ENCODE assay signal across 8 cellular contexts in the genomic region with DNA sequence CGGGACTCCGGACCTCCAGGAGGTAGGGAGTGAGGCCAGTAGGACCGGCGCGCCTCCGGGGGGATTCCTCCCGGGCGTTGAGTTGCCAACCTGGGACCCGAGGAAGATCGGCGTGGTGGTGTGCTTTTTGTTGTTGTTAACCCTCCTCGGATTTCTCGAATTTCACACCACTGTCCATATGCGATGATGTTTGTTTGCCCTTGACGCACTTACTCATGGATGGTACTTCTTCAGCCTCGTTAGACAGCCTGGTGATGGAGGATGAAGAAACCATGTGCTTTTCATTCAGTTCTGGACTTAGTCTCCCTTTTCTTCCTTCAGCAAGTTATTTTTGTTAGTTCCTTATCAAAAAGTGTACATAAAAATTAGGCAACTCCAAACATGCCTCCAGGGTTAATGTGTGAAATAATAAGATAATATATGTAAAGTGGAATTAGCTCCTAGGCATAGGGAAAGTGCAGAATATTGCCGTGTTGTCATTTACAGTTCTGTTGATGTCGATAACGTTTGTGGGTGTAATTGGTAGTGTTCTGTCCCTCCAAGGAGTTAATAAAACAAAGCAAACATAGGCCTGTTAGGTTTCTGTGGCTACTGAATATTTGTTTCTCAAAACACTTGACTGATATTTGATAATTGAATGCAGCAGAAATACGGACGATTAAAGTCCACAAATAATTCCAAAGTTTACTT. TPM values are rescaled to one million over a fixed set of nuclear protein-coding genes. Genes with fewer than 3 reads are reported as not detected.
DNase-seq lines count a peak whose midpoint lies in the region; ATAC-seq, FAIRE-seq and TF ChIP-seq lines count a peak whose summit lies in the region.
"Not testable (repeated sequence)": the region's sequence is repeated elsewhere in the genome, so short reads cannot be mapped to it uniquely, and the experiment has no call there.

No MANE protein-coding gene starts in this region.

- H3K27me3 ChIP-seq in A673 (replicated peaks; ENCODE audit: insufficient read depth, low read depth, low read length, poor library complexity); SJSA1 (replicated peaks); adipocyte (replicated peaks; ENCODE audit: control insufficient read depth, insufficient read depth, low read length); HepG2 (ENCODE audit: control insufficient read depth in 1 of 2, insufficient read depth in 2 of 2, low read length in 2 of 2); psoas muscle (ENCODE audit: insufficient read depth in 3 of 3, low read length in 2 of 3): not testable (repeated sequence)

- peak overlapping the region; percentile 85 for H3K4me2 ChIP-seq in HepG2 (ENCODE audit: low read depth, low read length)

- intact Hi-C loops in A673 (cut with micrococcal nuclease; ENCODE audit: unreplicated experiment) = loop anchor here (10.0 kb wide), 1 partner anchor 239 kb away; a partner anchor contains a TSS
- intact Hi-C loops in HepG2 (cut with micrococcal nuclease; ENCODE audit: unreplicated experiment); psoas muscle (cut with DNase I): not testable (repeated sequence)

- WGBS in HepG2 (ENCODE audit: low lambda C conversion rate) = 4% methylated on average over 18 of the region's 21 CpGs
- WGBS in psoas muscle, 3 donors = 0% methylated on average over 21 of the region's 21 CpGs

- not testable (repeated sequence) for H3K9me3 ChIP-seq in A673 (ENCODE audit: low read depth, low read length, poor library complexity, severe bottlenecking); SJSA1 (replicated peaks); adipocyte (ENCODE audit: control insufficient read depth, low read length); HepG2 (ENCODE audit: low read length); psoas muscle

- H3K4me1 ChIP-seq in A673 (ENCODE audit: insufficient read depth, low read length, poor library complexity, severe bottlenecking) (peaks cover 13% of the 10 kb centered on the region), adipocyte (ENCODE audit: control insufficient read depth, insufficient read depth, low read length) (peaks cover 16% of the 10 kb centered on the region), HepG2 (ENCODE audit: insufficient read depth, low read length) (peaks cover 29% of the 10 kb centered on the region), psoas muscle (peaks cover 36% of the 10 kb centered on the region)
- not testable (repeated sequence) for H3K4me1 ChIP-seq in SJSA1 (replicated peaks)

- not testable (repeated sequence) for TF ChIP-seq CTCF in A673 (conservative IDR thresholded peaks at IDR 0.05; ENCODE audit: low read depth, low read length); NB4 (IDR thresholded peaks at IDR 0.05; ENCODE audit: low read depth, low read length); HepG2 (CRISPR knock-in tag; IDR thresholded peaks at IDR 0.05); psoas muscle (IDR thresholded peaks at IDR 0.05)

- peak; percentile 5 for ATAC-seq in GM19351 (IDR thresholded peaks at IDR 0.05; ENCODE audit: unreplicated experiment)
- peak; percentile 9 for ATAC-seq in esophagus mucosa
- not testable (repeated sequence) for ATAC-seq in HepG2
- peak in 2 of 4 donors; percentile 1 to 9 for ATAC-seq in psoas muscle

- H3K36me3 ChIP-seq in A673 (ENCODE audit: insufficient read depth, low read length, poor library complexity, severe bottlenecking); adipocyte (ENCODE audit: control insufficient read depth, insufficient read depth, low read length, severe bottlenecking); HepG2 (replicated peaks in 1 of 2; ENCODE audit: control insufficient read depth in 1 of 2, insufficient read depth in 2 of 2, low read length in 2 of 2); psoas muscle (ENCODE audit: insufficient read depth in 1 of 2, low read depth in 1 of 2): not testable (repeated sequence)
- peaks cover 23% of the 10 kb centered on the region for H3K36me3 ChIP-seq in SJSA1

- POLR2A ChIA-PET in A673 (lab: Charles Lee; ENCODE audit: low non-redundant PET) = interaction anchor here (0.7 kb wide), 1 partner anchor 296 kb away, joined by 3 read pairs; no protein-coding TSS in a partner anchor
- POLR2A ChIA-PET in HepG2 (lab: Yijun Ruan, JAX) = interaction anchor here (0.6 to 1.4 kb wide), 8 partner anchors 8 to 937 kb away, joined by 3 to 6 read pairs (median 4); a partner anchor contains a TSS

- not testable (repeated sequence) for TF ChIP-seq EP300 in HepG2 (IDR thresholded peaks at IDR 0.05; ENCODE audit: low read depth in 2 of 2, low read length in 2 of 2); HepG2 (CRISPR knock-in tag; IDR thresholded peaks at IDR 0.05; ENCODE audit: borderline replicate concordance)

- peak overlapping the region; percentile 99 for H3K9ac ChIP-seq in adipocyte (ENCODE audit: low read length)
- H3K9ac ChIP-seq in HepG2 (ENCODE audit: insufficient read depth, low read depth, low read length) = peak overlapping the region; percentile 100

- peak overlapping the region; percentile 87 for H3K4me3 ChIP-seq in A673 (ENCODE audit: low read depth, low read length, poor library complexity, severe bottlenecking)
- H3K4me3 ChIP-seq in NB4 (ENCODE audit: low read depth, low read length) = peak overlapping the region; percentile 94
- peak overlapping the region; percentile 100 for H3K4me3 ChIP-seq in SJSA1
- H3K4me3 ChIP-seq in adipocyte (ENCODE audit: low read length) = peak overlapping the region; percentile 90
- peak overlapping the region; percentile 89 to 99 (median 97) for H3K4me3 ChIP-seq in HepG2 (replicated peaks in 1 of 3; ENCODE audit: insufficient read depth in 1 of 3, low read depth in 2 of 3, low read length in 3 of 3)
- H3K4me3 ChIP-seq in psoas muscle = peak overlapping the region; percentile 98

- FAIRE-seq in HepG2 (lab: Jason Lieb, UNC) = not testable (repeated sequence)

- not testable (repeated sequence) for TF ChIP-seq RAD21 in HepG2 (CRISPR knock-in tag; IDR thresholded peaks at IDR 0.05)

- not testable (repeated sequence) for H2AFZ ChIP-seq in HepG2 (ENCODE audit: low read length)

- CTCF ChIA-PET in A673 (lab: Charles Lee) = interaction anchor here (0.6 kb wide), 1 partner anchor 566 kb away, joined by 3 read pairs; no protein-coding TSS in a partner anchor
- CTCF ChIA-PET in HepG2 (lab: Yijun Ruan, JAX; ENCODE audit: low intra/inter-chr PET ratio, low total read pairs) = not testable (repeated sequence)

- not testable (repeated sequence) for TF ChIP-seq POLR2A in NB4 (IDR thresholded peaks at IDR 0.05; ENCODE audit: extremely low read depth, insufficient read length); HepG2 (IDR thresholded peaks at IDR 0.05; ENCODE audit: insufficient read depth in 1 of 2, low read depth in 2 of 2, low read length in 2 of 2)

- in situ Hi-C loops in HepG2 (cut with HindIII; ENCODE audit: extremely low pct_ligation_motif_present, low pct_unique_long_range_greater_than_20kb) = not testable (repeated sequence)

- not testable (repeated sequence) for DNase-seq in A673 (ENCODE audit: low spot score); NB4 (ENCODE audit: low read depth); adipocyte (ENCODE audit: low read depth); psoas muscle
- DNase-seq in SJSA1 (ENCODE audit: low read depth in 1 of 2, low spot score in 2 of 2) (peak in 1 of 2 experiments; percentile 41), HepG2 (ENCODE audit: low spot score) (peak; percentile 21)

- peaks cover 56% of the 10 kb centered on the region for H3K79me2 ChIP-seq in HepG2 (ENCODE audit: insufficient read depth, low read length)

- H3K27ac ChIP-seq in A673 (ENCODE audit: low read depth, low read length, poor library complexity, severe bottlenecking) = peak overlapping the region; percentile 100
- peak overlapping the region; percentile 100 for H3K27ac ChIP-seq in SJSA1
- peak overlapping the region; percentile 100 for H3K27ac ChIP-seq in HepG2 (ENCODE audit: extremely low read length, insufficient read depth, low read length)
- H3K27ac ChIP-seq in psoas muscle = peak overlapping the region; percentile 98

- BruUV-seq in A673 (replicated peaks; lab: Mats Ljungman, UMichigan) = TSS peak; percentile 70
- TSS peak; percentile 76 for BruUV-seq in HepG2 (replicated peaks; lab: Mats Ljungman, UMichigan)

- H4K20me1 ChIP-seq in HepG2 (ENCODE audit: insufficient read depth, low read length) = peaks cover 18% of the 10 kb centered on the region

RNA-seq across cellular contexts. Expression of a gene that starts 0.9 kb away (rescaled TPM):
- 47.5 and 49.6 TPM in 2 replicates for total RNA-seq in A673 (2021)
- total RNA-seq in SJSA1 (2014; rRNA removed; shearing (Covaris generic)) = 14.7 and 23.0 TPM in 2 replicates
- total RNA-seq in esophagus mucosa = 25.3 TPM
- total RNA-seq in HepG2 (2016; rRNA removed; fragmentation: Illumina TruSeq; extraction: Trizol) = 15.3 and 16.5 TPM in 2 replicates
- 19.6 and 20.3 TPM in 2 replicates for total RNA-seq in HepG2 (2016; cell fraction: cytosol; rRNA removed; fragmentation: Illumina TruSeq; extraction: Trizol; ENCODE audit: low read depth)
- 14.4 and 14.8 TPM in 2 replicates for total RNA-seq in HepG2 (2016; cell fraction: insoluble cytoplasmic fraction; rRNA removed; fragmentation: Illumina TruSeq; extraction: Trizol)
- 9.8 and 10.0 TPM in 2 replicates for total RNA-seq in HepG2 (2016; cell fraction: membrane; rRNA removed; fragmentation: Illumina TruSeq; extraction: Trizol)
- 33.1 and 33.8 TPM in 2 replicates for total RNA-seq in HepG2 (2016; cell fraction: nucleus; rRNA removed; fragmentation: Illumina TruSeq; extraction: Trizol)
- polyA plus RNA-seq in HepG2 (2011; rRNA removed) = 9.2 and 10.2 TPM in 2 replicates
- polyA plus RNA-seq in HepG2 (2011; cell fraction: cytosol; rRNA removed) = 6.4 and 7.0 TPM in 2 replicates
- 25.8 and 26.9 TPM in 2 replicates for polyA plus RNA-seq in HepG2 (2011; cell fraction: nucleus; rRNA removed)
- polyA plus RNA-seq in HepG2 (2012) = 9.5 and 10.7 TPM in 2 replicates
- 0.15 and 0.16 TPM in 2 replicates for polyA plus RNA-seq in HepG2 (2016; cell fraction: cytosol; fragmentation: Illumina TruSeq; extraction: Trizol; ENCODE audit: low read depth)
- polyA plus RNA-seq in HepG2 (2016; cell fraction: insoluble cytoplasmic fraction; fragmentation: Illumina TruSeq; extraction: Trizol; ENCODE audit: low read depth) = 4.2 and 5.1 TPM in 2 replicates
- polyA plus RNA-seq in HepG2 (2016; cell fraction: membrane; fragmentation: Illumina TruSeq; extraction: Trizol; ENCODE audit: low read depth) = 0.31 and 0.43 TPM in 2 replicates
- 17.2 and 21.7 TPM in 2 replicates for polyA plus RNA-seq in HepG2 (2016; cell fraction: nucleus; fragmentation: Illumina TruSeq; extraction: Trizol; ENCODE audit: insufficient read depth, low read depth)
- polyA minus RNA-seq in HepG2 (2011; rRNA and poly(A)+ RNA removed; ENCODE audit: low replicate concordance) = 27.4 and 50.2 TPM in 2 replicates
- 12.0 and 13.7 TPM in 2 replicates for polyA minus RNA-seq in HepG2 (2011; cell fraction: cytosol; rRNA and poly(A)+ RNA removed)
- 67.2 and 85.5 TPM in 2 replicates for polyA minus RNA-seq in HepG2 (2011; cell fraction: nucleus; rRNA and poly(A)+ RNA removed)
- total RNA-seq in psoas muscle = 10 to 100 TPM; 41.6 to 52.0 (median 47.6) TPM
- polyA plus RNA-seq in psoas muscle = 10 to 100 TPM in 1 of 3 donors, 1 to 10 TPM in 2; 6.5 to 29.0 (median 7.8) TPM

RNA-seq across cellular contexts. Expression of a gene that starts 46.5 kb away (rescaled TPM):
- total RNA-seq in A673 (2021) (80.5 and 83.3 TPM in 2 replicates), esophagus mucosa (16.7 TPM), HepG2 (2016; rRNA removed; fragmentation: Illumina TruSeq; extraction: Trizol) (12.1 and 25.3 TPM in 2 replicates), psoas muscle (10 to 100 TPM in 1 of 4 donors, 1 to 10 TPM in 3; 7.6 to 15.3 (median 9.6) TPM)
- total RNA-seq in SJSA1 (2014; rRNA removed; shearing (Covaris generic)) = 15.5 and 34.0 TPM in 2 replicates
- 10.5 and 12.0 TPM in 2 replicates for total RNA-seq in HepG2 (2016; cell fraction: cytosol; rRNA removed; fragmentation: Illumina TruSeq; extraction: Trizol; ENCODE audit: low read depth)
- 9.2 and 25.2 TPM in 2 replicates for total RNA-seq in HepG2 (2016; cell fraction: insoluble cytoplasmic fraction; rRNA removed; fragmentation: Illumina TruSeq; extraction: Trizol)
- 7.8 and 8.3 TPM in 2 replicates for total RNA-seq in HepG2 (2016; cell fraction: membrane; rRNA removed; fragmentation: Illumina TruSeq; extraction: Trizol)
- total RNA-seq in HepG2 (2016; cell fraction: nucleus; rRNA removed; fragmentation: Illumina TruSeq; extraction: Trizol) = 34.8 and 45.0 TPM in 2 replicates
- polyA plus RNA-seq in HepG2 (2011; rRNA removed) (19.1 and 25.5 TPM in 2 replicates), psoas muscle (10 to 100 TPM in 1 of 3 donors, 1 to 10 TPM in 2; 4.5 to 12.7 (median 7.5) TPM)
- 6.8 and 9.3 TPM in 2 replicates for polyA plus RNA-seq in HepG2 (2011; cell fraction: cytosol; rRNA removed)
- 164 and 167 TPM in 2 replicates for polyA plus RNA-seq in HepG2 (2011; cell fraction: nucleus; rRNA removed)
- 23.7 and 26.2 TPM in 2 replicates for polyA plus RNA-seq in HepG2 (2012)
- polyA plus RNA-seq in HepG2 (2016; cell fraction: cytosol; fragmentation: Illumina TruSeq; extraction: Trizol; ENCODE audit: low read depth) = 3.7 and 3.9 TPM in 2 replicates
- polyA plus RNA-seq in HepG2 (2016; cell fraction: insoluble cytoplasmic fraction; fragmentation: Illumina TruSeq; extraction: Trizol; ENCODE audit: low read depth) = 14.4 and 17.9 TPM in 2 replicates
- polyA plus RNA-seq in HepG2 (2016; cell fraction: membrane; fragmentation: Illumina TruSeq; extraction: Trizol; ENCODE audit: low read depth) = 7.6 and 7.8 TPM in 2 replicates
- 109 and 113 TPM in 2 replicates for polyA plus RNA-seq in HepG2 (2016; cell fraction: nucleus; fragmentation: Illumina TruSeq; extraction: Trizol; ENCODE audit: insufficient read depth, low read depth)
- 49.0 and 66.8 TPM in 2 replicates for polyA minus RNA-seq in HepG2 (2011; rRNA and poly(A)+ RNA removed; ENCODE audit: low replicate concordance)
- 4.6 and 5.2 TPM in 2 replicates for polyA minus RNA-seq in HepG2 (2011; cell fraction: cytosol; rRNA and poly(A)+ RNA removed)
- 90.0 and 98.8 TPM in 2 replicates for polyA minus RNA-seq in HepG2 (2011; cell fraction: nucleus; rRNA and poly(A)+ RNA removed)
